Comparison of ENCODE assay signal across 8 cellular contexts in genomic region chr18:12911025-12911927, GRCh38. TPM values are rescaled to one million over a fixed set of nuclear protein-coding genes. Genes with fewer than 3 reads are reported as not detected.
DNase-seq lines count a peak whose midpoint lies in the region; ATAC-seq and TF ChIP-seq lines count a peak whose summit lies in the region.

No MANE protein-coding gene starts in this region.

- H3K4me3 Mint-ChIP-seq in T-cell = peak overlapping the region; percentile 66 to 69 (median 67)

- intact Hi-C loops in left lung (cut with DNase I) = no loop called here

- peaks cover 0 to 12% of the 10 kb centered on the region in 2 donors for H3K4me1 ChIP-seq in left lung

- peak overlapping the region in 1 of 2 donors; percentile 48 for H3K27ac Mint-ChIP-seq in T-cell

- peaks cover 5 to 7% (median 6%) of the 10 kb centered on the region in 3 donors for H3K4me1 Mint-ChIP-seq in T-cell

- H3K9me3 ChIP-seq in left lung = no peaks in the 10 kb centered on the region

- CTCF ChIA-PET in T-cell (lab: Charles Lee) = interaction anchor here in 1 of 2 donors (0.6 kb wide), 1 partner anchor 182 kb away, joined by 3 read pairs; no protein-coding TSS in a partner anchor

- DNase-seq in T-cell (peak in 32 of 34 experiments; percentile 27 to 69 (median 50)), amniotic epithelial cell (ENCODE audit: low read depth) (peak; percentile 21), left lung (peak in 1 of 2 donors; percentile 90), NCI-H1105 treated with DMSO at 0.1 percent for 48 hours (lab: John Stamatoyannopoulos, UW) (no peak), HT-29 (ENCODE audit: low spot score) (no peak), DMS153 treated with DMSO at 0.1 percent for 48 hours (lab: John Stamatoyannopoulos, UW; ENCODE audit: unreplicated experiment) (no peak)
- DNase-seq in stimulated activated CD8-positive, alpha-beta memory T cell treated with anti-CD3 and anti-CD28 coated beads, Interleukin-15, amount 100 ng/mL, for 4 hours (ENCODE audit: low read depth in 2 of 2) = peak; percentile 13 to 49

- no peaks in the 10 kb centered on the region for H3K36me3 ChIP-seq in left lung

- H3K27ac ChIP-seq in left lung = no peak overlapping the region

- peak overlapping the region; percentile 17 to 36 for H3K4me3 ChIP-seq in left lung

- no peaks in the 10 kb centered on the region for H3K36me3 Mint-ChIP-seq in T-cell

- H3K27me3 Mint-ChIP-seq in T-cell = peaks cover 0 to 5% of the 10 kb centered on the region in 2 donors

- H3K27me3 ChIP-seq in left lung = peaks cover 0 to 31% of the 10 kb centered on the region in 2 donors

- ATAC-seq in T-cell (replicated peaks in 1 of 4) = peak; percentile 94 to 98 (median 96)
- peak; percentile 86 for ATAC-seq in left lung
- no peak for ATAC-seq in GM18519 (IDR thresholded peaks at IDR 0.05; ENCODE audit: low FRiP score, unreplicated experiment)

- TF ChIP-seq CTCF in left lung (IDR thresholded peaks at IDR 0.05) = no peak

- POLR2A ChIA-PET in T-cell (lab: Charles Lee) = interaction anchor here in 1 of 2 donors (0.5 kb wide), 1 partner anchor 15 kb away, joined by 5 read pairs; no protein-coding TSS in a partner anchor

- peaks cover 7 to 11% (median 9%) of the 10 kb centered on the region in 3 donors for H3K9me3 Mint-ChIP-seq in T-cell

RNA-seq across cellular contexts. Expression of gene PTPN2, which starts 27.2 kb away (rescaled TPM):
- total RNA-seq in T-cell (10 to 100 TPM; 44.8 to 78.4 (median 57.2) TPM), left lung (10 to 100 TPM; 35.6 to 50.1 TPM)
- 22.1 and 27.7 TPM in 2 replicates for total RNA-seq in HT-29 (2014; rRNA removed; shearing (Covaris generic))

RNA-seq across cellular contexts. Expression of gene SEH1L, which starts 36.5 kb away (rescaled TPM):
- total RNA-seq in T-cell (10 to 100 TPM; 28.4 to 34.9 (median 29.9) TPM), left lung (10 to 100 TPM; 28.3 to 49.9 TPM)
- total RNA-seq in HT-29 (2014; rRNA removed; shearing (Covaris generic)) = 62.5 and 79.2 TPM in 2 replicates

Comparison
In these comparisons a context has a peak if more than half of its experiments do, and no peak if none do; other contexts are left out.
1. DNase-seq: peak in T-cell (32 of 34), amniotic epithelial cell (single experiment) and stimulated activated CD8-positive, alpha-beta memory T cell treated with anti-CD3 and anti-CD28 coated beads, Interleukin-15, amount 100 ng/mL, for 4 hours (2 of 2); none in NCI-H1105 treated with DMSO at 0.1 percent for 48 hours (single experiment), HT-29 (single experiment) and DMS153 treated with DMSO at 0.1 percent for 48 hours (single experiment).